1 cellular context compared by ENCODE assay signal in the genomic region with DNA sequence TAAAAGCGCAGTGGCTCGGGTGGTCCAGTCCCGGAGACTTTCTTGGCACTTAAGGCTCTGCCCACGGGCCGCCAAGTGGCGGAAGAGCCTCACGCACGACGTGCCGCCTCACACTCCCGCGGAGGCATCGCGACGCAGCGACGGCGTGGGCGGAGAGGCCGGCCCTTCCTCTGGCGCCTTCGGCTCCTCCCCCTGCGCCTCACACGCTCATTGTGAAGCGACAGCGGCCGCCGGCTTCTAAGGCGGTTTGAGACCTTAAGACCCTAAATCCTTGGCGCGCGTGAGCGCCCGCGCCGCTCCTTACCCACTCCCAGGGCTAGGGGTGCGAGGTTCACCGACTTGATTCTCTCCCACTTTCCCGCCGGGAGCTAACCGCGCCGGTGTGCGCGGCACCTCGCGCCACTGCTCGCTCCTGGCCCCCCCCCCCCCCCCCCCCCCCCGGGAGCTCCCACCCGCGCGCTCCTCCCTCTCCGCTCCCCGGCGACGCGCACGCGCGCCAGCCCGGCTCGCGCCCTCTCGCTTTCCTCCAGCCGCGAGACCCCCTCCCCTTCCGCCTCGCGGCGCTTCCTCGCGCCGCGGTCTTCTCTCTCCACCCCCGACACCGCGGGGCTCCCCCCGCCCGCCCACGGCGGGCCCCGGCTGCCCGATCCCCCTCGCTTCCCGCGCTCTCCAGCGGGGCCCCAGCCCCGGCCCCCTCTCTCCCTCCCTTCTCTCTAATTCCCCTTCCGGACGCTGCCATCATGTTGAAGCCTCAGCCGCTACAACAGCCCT.
A peak's percentile ranks its signal among the peaks of the same experiment; 100 is the strongest.
TF ChIP-seq lines count a peak whose summit lies in the region.

TSS of gene ATXN2L (plus strand) at position 480 of the 771 bp plus-strand sequence. CDS start at position 741, 261 bp downstream.

TF ChIP-seq in HEK293, 187 proteins besides CTCF, POLR2A, EP300 and RAD21 (continued from another document and continues in another):
- TF ChIP-seq, protein P1, sequence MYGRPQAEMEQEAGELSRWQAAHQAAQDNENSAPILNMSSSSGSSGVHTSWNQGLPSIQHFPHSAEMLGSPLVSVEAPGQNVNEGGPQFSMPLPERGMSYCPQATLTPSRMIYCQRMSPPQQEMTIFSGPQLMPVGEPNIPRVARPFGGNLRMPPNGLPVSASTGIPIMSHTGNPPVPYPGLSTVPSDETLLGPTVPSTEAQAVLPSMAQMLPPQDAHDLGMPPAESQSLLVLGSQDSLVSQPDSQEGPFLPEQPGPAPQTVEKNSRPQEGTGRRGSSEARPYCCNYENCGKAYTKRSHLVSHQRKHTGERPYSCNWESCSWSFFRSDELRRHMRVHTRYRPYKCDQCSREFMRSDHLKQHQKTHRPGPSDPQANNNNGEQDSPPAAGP (tag by site-specific recombination; IDR thresholded peaks at IDR 0.05): peak; percentile 68; the same call in 1 of the 2 replicates
- TF ChIP-seq ZNF670 (tag by site-specific recombination; IDR thresholded peaks at IDR 0.05; ENCODE audit: low read depth): no peak
- TF ChIP-seq ZNF2 (tag by site-specific recombination; IDR thresholded peaks at IDR 0.05): peak; percentile 70
- peak; percentile 96 for TF ChIP-seq ZNF324 (tag by site-specific recombination; IDR thresholded peaks at IDR 0.05)
- TF ChIP-seq ZNF274 (IDR thresholded peaks at IDR 0.05; ENCODE audit: low read length): no peak
- no peak for TF ChIP-seq ZNF274 (tag by site-specific recombination; IDR thresholded peaks at IDR 0.05; ENCODE audit: borderline replicate concordance)
- TF ChIP-seq ZNF362 (tag by site-specific recombination; IDR thresholded peaks at IDR 0.05): no peak
- no peak for TF ChIP-seq ZNF777 (tag by site-specific recombination; IDR thresholded peaks at IDR 0.05; ENCODE audit: borderline replicate concordance)
- TF ChIP-seq ZNF350 (tag by site-specific recombination; IDR thresholded peaks at IDR 0.05): no peak
- peak; percentile 69; the same call in 1 of the 2 replicates for TF ChIP-seq ZNF76 (tag by site-specific recombination; IDR thresholded peaks at IDR 0.05; ENCODE audit: borderline replicate concordance, low read depth)
- TF ChIP-seq, protein P2, sequence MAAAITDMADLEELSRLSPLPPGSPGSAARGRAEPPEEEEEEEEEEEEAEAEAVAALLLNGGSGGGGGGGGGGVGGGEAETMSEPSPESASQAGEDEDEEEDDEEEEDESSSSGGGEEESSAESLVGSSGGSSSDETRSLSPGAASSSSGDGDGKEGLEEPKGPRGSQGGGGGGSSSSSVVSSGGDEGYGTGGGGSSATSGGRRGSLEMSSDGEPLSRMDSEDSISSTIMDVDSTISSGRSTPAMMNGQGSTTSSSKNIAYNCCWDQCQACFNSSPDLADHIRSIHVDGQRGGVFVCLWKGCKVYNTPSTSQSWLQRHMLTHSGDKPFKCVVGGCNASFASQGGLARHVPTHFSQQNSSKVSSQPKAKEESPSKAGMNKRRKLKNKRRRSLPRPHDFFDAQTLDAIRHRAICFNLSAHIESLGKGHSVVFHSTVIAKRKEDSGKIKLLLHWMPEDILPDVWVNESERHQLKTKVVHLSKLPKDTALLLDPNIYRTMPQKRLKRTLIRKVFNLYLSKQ (tag by site-specific recombination; IDR thresholded peaks at IDR 0.05; ENCODE audit: borderline replicate concordance): no peak
- no peak for TF ChIP-seq ZNF571 (tag by site-specific recombination; IDR thresholded peaks at IDR 0.05)
- peak; percentile 81 for TF ChIP-seq ZNF843 (tag by site-specific recombination; IDR thresholded peaks at IDR 0.05)
- peak; percentile 64 for TF ChIP-seq OSR2 (tag by site-specific recombination; IDR thresholded peaks at IDR 0.05)
- no peak for TF ChIP-seq ZNF426 (tag by site-specific recombination; IDR thresholded peaks at IDR 0.05)
- no peak for TF ChIP-seq SETDB1 (IDR thresholded peaks at IDR 0.05; ENCODE audit: insufficient read length, low read length)
- peak; percentile 96 for TF ChIP-seq EGR2 (tag by site-specific recombination; IDR thresholded peaks at IDR 0.05; ENCODE audit: low read depth)
- TF ChIP-seq ZNF112 (tag by site-specific recombination; IDR thresholded peaks at IDR 0.05): no peak
- TF ChIP-seq, protein P3, sequence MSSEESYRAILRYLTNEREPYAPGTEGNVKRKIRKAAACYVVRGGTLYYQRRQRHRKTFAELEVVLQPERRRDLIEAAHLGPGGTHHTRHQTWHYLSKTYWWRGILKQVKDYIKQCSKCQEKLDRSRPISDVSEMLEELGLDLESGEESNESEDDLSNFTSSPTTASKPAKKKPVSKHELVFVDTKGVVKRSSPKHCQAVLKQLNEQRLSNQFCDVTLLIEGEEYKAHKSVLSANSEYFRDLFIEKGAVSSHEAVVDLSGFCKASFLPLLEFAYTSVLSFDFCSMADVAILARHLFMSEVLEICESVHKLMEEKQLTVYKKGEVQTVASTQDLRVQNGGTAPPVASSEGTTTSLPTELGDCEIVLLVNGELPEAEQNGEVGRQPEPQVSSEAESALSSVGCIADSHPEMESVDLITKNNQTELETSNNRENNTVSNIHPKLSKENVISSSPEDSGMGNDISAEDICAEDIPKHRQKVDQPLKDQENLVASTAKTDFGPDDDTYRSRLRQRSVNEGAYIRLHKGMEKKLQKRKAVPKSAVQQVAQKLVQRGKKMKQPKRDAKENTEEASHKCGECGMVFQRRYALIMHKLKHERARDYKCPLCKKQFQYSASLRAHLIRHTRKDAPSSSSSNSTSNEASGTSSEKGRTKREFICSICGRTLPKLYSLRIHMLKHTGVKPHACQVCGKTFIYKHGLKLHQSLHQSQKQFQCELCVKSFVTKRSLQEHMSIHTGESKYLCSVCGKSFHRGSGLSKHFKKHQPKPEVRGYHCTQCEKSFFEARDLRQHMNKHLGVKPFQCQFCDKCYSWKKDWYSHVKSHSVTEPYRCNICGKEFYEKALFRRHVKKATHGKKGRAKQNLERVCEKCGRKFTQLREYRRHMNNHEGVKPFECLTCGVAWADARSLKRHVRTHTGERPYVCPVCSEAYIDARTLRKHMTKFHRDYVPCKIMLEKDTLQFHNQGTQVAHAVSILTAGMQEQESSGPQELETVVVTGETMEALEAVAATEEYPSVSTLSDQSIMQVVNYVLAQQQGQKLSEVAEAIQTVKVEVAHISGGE (tag by site-specific recombination; conservative IDR thresholded peaks at IDR 0.05; ENCODE audit: low read depth): peak; percentile 41
- TF ChIP-seq ZBTB20 (tag by site-specific recombination; IDR thresholded peaks at IDR 0.05): no peak; the same call in 1 of the 2 replicates
- no peak for TF ChIP-seq ZNF302 (tag by site-specific recombination; IDR thresholded peaks at IDR 0.05; ENCODE audit: low read depth)
- TF ChIP-seq, protein P4, sequence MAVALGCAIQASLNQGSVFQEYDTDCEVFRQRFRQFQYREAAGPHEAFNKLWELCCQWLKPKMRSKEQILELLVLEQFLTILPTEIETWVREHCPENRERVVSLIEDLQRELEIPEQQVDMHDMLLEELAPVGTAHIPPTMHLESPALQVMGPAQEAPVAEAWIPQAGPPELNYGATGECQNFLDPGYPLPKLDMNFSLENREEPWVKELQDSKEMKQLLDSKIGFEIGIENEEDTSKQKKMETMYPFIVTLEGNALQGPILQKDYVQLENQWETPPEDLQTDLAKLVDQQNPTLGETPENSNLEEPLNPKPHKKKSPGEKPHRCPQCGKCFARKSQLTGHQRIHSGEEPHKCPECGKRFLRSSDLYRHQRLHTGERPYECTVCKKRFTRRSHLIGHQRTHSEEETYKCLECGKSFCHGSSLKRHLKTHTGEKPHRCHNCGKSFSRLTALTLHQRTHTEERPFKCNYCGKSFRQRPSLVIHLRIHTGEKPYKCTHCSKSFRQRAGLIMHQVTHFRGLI (tag by site-specific recombination; IDR thresholded peaks at IDR 0.05): peak; percentile 60; the same call in 1 of the 2 replicates
- no peak; the same call in 1 of the 2 replicates for TF ChIP-seq MYNN (tag by site-specific recombination; IDR thresholded peaks at IDR 0.05; ENCODE audit: borderline replicate concordance)
- peak; percentile 37 for TF ChIP-seq GLIS1 (tag by site-specific recombination; IDR thresholded peaks at IDR 0.05)
- peak; percentile 92; the same call in 1 of the 2 replicates for TF ChIP-seq ZNF391 (tag by site-specific recombination; IDR thresholded peaks at IDR 0.05; ENCODE audit: borderline replicate concordance, low read depth)
- TF ChIP-seq ZNF37A (tag by site-specific recombination; IDR thresholded peaks at IDR 0.05): no peak
- TF ChIP-seq ZSCAN30 (tag by site-specific recombination; IDR thresholded peaks at IDR 0.05): peak; percentile 89
- TF ChIP-seq ZNF202 (tag by site-specific recombination; IDR thresholded peaks at IDR 0.05; ENCODE audit: borderline replicate concordance): no peak
- peak; percentile 82; the same call in 1 of the 2 replicates for TF ChIP-seq ZNF24 (tag by site-specific recombination; IDR thresholded peaks at IDR 0.05)
- TF ChIP-seq GLIS2 (tag by site-specific recombination; IDR thresholded peaks at IDR 0.05): no peak
- no peak for TF ChIP-seq ZNF830 (tag by site-specific recombination; IDR thresholded peaks at IDR 0.05; ENCODE audit: low read depth)
- peak; percentile 67 for TF ChIP-seq PATZ1 (tag by site-specific recombination; IDR thresholded peaks at IDR 0.05)
- no peak for TF ChIP-seq ZNF16 (tag by site-specific recombination; IDR thresholded peaks at IDR 0.05; ENCODE audit: low read depth)
- TF ChIP-seq ZNF335 (tag by site-specific recombination; conservative IDR thresholded peaks at IDR 0.05): peak; percentile 80
- no peak for TF ChIP-seq HOXA7 (CRISPR knock-in tag; IDR thresholded peaks at IDR 0.05; ENCODE audit: borderline replicate concordance)
- TF ChIP-seq ZIC2 (tag by site-specific recombination; IDR thresholded peaks at IDR 0.05): peak; percentile 66
- TF ChIP-seq ZFHX2 (tag by site-specific recombination; conservative IDR thresholded peaks at IDR 0.05): peak; percentile 98
- TF ChIP-seq ZNF311 (tag by site-specific recombination; IDR thresholded peaks at IDR 0.05; ENCODE audit: borderline replicate concordance): no peak
- no peak for TF ChIP-seq ZBTB48 (tag by site-specific recombination; IDR thresholded peaks at IDR 0.05)
- TF ChIP-seq ZNF223 (tag by site-specific recombination; IDR thresholded peaks at IDR 0.05): peak; percentile 56; the same call in 1 of the 2 replicates
- peak; percentile 85; the same call in 1 of the 2 replicates for TF ChIP-seq GLI4 (tag by site-specific recombination; IDR thresholded peaks at IDR 0.05)
- TF ChIP-seq KLF7 (tag by site-specific recombination; IDR thresholded peaks at IDR 0.05; ENCODE audit: borderline replicate concordance): 0 out of 2 replicates have a peak, but pooled peaks have one; percentile 80
- peak; percentile 91 for TF ChIP-seq SP7 (tag by site-specific recombination; IDR thresholded peaks at IDR 0.05)
- TF ChIP-seq ZNF155 (tag by site-specific recombination; IDR thresholded peaks at IDR 0.05): no peak
- TF ChIP-seq, protein P5, sequence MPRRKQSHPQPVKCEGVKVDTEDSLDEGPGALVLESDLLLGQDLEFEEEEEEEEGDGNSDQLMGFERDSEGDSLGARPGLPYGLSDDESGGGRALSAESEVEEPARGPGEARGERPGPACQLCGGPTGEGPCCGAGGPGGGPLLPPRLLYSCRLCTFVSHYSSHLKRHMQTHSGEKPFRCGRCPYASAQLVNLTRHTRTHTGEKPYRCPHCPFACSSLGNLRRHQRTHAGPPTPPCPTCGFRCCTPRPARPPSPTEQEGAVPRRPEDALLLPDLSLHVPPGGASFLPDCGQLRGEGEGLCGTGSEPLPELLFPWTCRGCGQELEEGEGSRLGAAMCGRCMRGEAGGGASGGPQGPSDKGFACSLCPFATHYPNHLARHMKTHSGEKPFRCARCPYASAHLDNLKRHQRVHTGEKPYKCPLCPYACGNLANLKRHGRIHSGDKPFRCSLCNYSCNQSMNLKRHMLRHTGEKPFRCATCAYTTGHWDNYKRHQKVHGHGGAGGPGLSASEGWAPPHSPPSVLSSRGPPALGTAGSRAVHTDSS (tag by site-specific recombination; IDR thresholded peaks at IDR 0.05): no peak
- no peak for TF ChIP-seq ZNF747 (tag by site-specific recombination; IDR thresholded peaks at IDR 0.05)
- TF ChIP-seq, protein P6, sequence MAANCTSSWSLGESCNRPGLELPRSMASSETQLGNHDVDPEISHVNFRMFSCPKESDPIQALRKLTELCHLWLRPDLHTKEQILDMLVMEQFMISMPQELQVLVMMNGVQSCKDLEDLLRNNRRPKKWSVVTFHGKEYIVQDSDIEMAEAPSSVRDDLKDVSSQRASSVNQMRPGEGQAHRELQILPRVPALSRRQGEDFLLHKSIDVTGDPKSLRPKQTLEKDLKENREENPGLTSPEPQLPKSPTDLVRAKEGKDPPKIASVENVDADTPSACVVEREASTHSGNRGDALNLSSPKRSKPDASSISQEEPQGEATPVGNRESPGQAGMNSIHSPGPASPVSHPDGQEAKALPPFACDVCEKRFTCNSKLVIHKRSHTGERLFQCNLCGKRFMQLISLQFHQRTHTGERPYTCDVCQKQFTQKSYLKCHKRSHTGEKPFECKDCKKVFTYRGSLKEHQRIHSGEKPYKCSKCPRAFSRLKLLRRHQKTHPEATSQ (tag by site-specific recombination; IDR thresholded peaks at IDR 0.05): peak; percentile 66; the same call in 1 of the 2 replicates
- peak; percentile 71 for TF ChIP-seq ZNF18 (tag by site-specific recombination; IDR thresholded peaks at IDR 0.05)
